1 cellular context compared by ENCODE assay signal in genomic region chr6:158780963-158781691, GRCh38.
TF ChIP-seq lines count a peak whose summit lies in the region.

No MANE protein-coding gene starts in this region.

TF ChIP-seq in K562, 482 proteins besides CTCF, POLR2A, EP300 and RAD21 (continued from another document):
- TF ChIP-seq, protein P1, sequence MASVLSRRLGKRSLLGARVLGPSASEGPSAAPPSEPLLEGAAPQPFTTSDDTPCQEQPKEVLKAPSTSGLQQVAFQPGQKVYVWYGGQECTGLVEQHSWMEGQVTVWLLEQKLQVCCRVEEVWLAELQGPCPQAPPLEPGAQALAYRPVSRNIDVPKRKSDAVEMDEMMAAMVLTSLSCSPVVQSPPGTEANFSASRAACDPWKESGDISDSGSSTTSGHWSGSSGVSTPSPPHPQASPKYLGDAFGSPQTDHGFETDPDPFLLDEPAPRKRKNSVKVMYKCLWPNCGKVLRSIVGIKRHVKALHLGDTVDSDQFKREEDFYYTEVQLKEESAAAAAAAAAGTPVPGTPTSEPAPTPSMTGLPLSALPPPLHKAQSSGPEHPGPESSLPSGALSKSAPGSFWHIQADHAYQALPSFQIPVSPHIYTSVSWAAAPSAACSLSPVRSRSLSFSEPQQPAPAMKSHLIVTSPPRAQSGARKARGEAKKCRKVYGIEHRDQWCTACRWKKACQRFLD (CRISPR knock-in tag; IDR thresholded peaks at IDR 0.05), result 0 out of 2 replicates have a peak, but pooled peaks have one; percentile 21
- peak; percentile 15 for TF ChIP-seq POLR2B (IDR thresholded peaks at IDR 0.05; ENCODE audit: low read depth, partially characterized antibody)
- no peak for TF ChIP-seq SPI1 (IDR thresholded peaks at IDR 0.05; ENCODE audit: borderline replicate concordance, low read depth, low read length)
